Comparison of ENCODE assay signal across 9 cellular contexts in genomic region chr20:17758010-17758409, GRCh38. TPM values are rescaled to one million over a fixed set of nuclear protein-coding genes. Genes with fewer than 3 reads are reported as not detected.
"Had no signal": no experiment of that assay in that cellular context is flagged by ENCODE, and none has a peak within 500 bp of the region (broad histone marks: within the 10 kb centered on the region; RNA-seq: fewer than 3 reads in every experiment).

No MANE protein-coding gene starts in this region.

- H3K4me1 Mint-ChIP-seq: IgD-negative memory B cell had no signal

- H3K4me2 ChIP-seq: GM23338 had no signal

- H3K27ac Mint-ChIP-seq: GM23338, H9 had no signal

- H2AFZ ChIP-seq: GM23338 had no signal

- DNase-seq: H9, HCEC 1CT, KBM-7 had no signal

- H3K4me3 ChIP-seq: GM23338 had no signal

- H3K4me3 Mint-ChIP-seq: GM23338, H9, IgD-negative memory B cell had no signal

- FAIRE-seq: H1, H54, HTR-8/SVneo had no signal

- ATAC-seq: GM23338 had no signal

RNA-seq across cellular contexts. Expression of gene BANF2, which starts 58.2 kb away (rescaled TPM):
- total RNA-seq: GM23338, H1, H9, HT-29 had no signal
- polyA plus RNA-seq: GM23338, H1, IgD-negative memory B cell had no signal
